2 cellular contexts compared by ENCODE assay signal in the genomic region with DNA sequence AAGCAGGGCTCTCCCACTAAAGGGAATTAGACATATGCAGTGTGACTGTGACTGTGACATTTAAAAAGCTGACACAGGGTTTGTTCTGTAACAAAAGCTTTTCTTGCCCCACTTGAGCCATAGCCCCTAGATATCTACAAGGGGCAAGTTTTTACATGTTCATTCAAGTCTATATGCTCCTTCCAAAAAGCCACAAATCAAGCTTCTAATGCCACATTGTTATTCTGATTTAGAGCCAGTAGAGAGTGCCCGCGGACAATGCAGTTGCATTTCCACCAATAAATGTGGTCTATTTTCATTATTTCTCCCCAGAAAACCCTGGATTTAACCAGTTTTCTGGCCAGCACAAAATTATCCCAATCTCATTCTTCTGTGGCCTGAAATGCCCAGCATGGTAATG.
TF ChIP-seq lines count a peak whose summit lies in the region.

No MANE protein-coding gene starts in this region.

TF ChIP-seq in WTC11, 78 proteins besides CTCF, POLR2A, EP300 and RAD21 (continued from another document):
- TF ChIP-seq, protein P1, sequence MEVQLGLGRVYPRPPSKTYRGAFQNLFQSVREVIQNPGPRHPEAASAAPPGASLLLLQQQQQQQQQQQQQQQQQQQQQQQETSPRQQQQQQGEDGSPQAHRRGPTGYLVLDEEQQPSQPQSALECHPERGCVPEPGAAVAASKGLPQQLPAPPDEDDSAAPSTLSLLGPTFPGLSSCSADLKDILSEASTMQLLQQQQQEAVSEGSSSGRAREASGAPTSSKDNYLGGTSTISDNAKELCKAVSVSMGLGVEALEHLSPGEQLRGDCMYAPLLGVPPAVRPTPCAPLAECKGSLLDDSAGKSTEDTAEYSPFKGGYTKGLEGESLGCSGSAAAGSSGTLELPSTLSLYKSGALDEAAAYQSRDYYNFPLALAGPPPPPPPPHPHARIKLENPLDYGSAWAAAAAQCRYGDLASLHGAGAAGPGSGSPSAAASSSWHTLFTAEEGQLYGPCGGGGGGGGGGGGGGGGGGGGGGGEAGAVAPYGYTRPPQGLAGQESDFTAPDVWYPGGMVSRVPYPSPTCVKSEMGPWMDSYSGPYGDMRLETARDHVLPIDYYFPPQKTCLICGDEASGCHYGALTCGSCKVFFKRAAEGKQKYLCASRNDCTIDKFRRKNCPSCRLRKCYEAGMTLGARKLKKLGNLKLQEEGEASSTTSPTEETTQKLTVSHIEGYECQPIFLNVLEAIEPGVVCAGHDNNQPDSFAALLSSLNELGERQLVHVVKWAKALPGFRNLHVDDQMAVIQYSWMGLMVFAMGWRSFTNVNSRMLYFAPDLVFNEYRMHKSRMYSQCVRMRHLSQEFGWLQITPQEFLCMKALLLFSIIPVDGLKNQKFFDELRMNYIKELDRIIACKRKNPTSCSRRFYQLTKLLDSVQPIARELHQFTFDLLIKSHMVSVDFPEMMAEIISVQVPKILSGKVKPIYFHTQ (CRISPR knock-in tag; IDR thresholded peaks at IDR 0.05) = no peak
- TF ChIP-seq JUN (CRISPR knock-in tag; IDR thresholded peaks at IDR 0.05) (no peak), FOXP1 (CRISPR knock-in tag; IDR thresholded peaks at IDR 0.05; ENCODE audit: borderline replicate concordance) (no peak), KAT7 (CRISPR knock-in tag; IDR thresholded peaks at IDR 0.05; ENCODE audit: borderline replicate concordance) (no peak)
- TF ChIP-seq, protein P2, sequence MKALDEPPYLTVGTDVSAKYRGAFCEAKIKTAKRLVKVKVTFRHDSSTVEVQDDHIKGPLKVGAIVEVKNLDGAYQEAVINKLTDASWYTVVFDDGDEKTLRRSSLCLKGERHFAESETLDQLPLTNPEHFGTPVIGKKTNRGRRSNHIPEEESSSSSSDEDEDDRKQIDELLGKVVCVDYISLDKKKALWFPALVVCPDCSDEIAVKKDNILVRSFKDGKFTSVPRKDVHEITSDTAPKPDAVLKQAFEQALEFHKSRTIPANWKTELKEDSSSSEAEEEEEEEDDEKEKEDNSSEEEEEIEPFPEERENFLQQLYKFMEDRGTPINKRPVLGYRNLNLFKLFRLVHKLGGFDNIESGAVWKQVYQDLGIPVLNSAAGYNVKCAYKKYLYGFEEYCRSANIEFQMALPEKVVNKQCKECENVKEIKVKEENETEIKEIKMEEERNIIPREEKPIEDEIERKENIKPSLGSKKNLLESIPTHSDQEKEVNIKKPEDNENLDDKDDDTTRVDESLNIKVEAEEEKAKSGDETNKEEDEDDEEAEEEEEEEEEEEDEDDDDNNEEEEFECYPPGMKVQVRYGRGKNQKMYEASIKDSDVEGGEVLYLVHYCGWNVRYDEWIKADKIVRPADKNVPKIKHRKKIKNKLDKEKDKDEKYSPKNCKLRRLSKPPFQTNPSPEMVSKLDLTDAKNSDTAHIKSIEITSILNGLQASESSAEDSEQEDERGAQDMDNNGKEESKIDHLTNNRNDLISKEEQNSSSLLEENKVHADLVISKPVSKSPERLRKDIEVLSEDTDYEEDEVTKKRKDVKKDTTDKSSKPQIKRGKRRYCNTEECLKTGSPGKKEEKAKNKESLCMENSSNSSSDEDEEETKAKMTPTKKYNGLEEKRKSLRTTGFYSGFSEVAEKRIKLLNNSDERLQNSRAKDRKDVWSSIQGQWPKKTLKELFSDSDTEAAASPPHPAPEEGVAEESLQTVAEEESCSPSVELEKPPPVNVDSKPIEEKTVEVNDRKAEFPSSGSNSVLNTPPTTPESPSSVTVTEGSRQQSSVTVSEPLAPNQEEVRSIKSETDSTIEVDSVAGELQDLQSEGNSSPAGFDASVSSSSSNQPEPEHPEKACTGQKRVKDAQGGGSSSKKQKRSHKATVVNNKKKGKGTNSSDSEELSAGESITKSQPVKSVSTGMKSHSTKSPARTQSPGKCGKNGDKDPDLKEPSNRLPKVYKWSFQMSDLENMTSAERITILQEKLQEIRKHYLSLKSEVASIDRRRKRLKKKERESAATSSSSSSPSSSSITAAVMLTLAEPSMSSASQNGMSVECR (CRISPR knock-in tag; IDR thresholded peaks at IDR 0.05; ENCODE audit: borderline replicate concordance) = no peak
TF ChIP-seq in WTC11: peak in this region for 0.

TF ChIP-seq in SK-N-SH treated with all-trans-retinoic acid at 6 μM for 48 hours, 23 proteins besides CTCF, POLR2A, EP300 and RAD21 (continued from another document):
- TF ChIP-seq, protein P3, sequence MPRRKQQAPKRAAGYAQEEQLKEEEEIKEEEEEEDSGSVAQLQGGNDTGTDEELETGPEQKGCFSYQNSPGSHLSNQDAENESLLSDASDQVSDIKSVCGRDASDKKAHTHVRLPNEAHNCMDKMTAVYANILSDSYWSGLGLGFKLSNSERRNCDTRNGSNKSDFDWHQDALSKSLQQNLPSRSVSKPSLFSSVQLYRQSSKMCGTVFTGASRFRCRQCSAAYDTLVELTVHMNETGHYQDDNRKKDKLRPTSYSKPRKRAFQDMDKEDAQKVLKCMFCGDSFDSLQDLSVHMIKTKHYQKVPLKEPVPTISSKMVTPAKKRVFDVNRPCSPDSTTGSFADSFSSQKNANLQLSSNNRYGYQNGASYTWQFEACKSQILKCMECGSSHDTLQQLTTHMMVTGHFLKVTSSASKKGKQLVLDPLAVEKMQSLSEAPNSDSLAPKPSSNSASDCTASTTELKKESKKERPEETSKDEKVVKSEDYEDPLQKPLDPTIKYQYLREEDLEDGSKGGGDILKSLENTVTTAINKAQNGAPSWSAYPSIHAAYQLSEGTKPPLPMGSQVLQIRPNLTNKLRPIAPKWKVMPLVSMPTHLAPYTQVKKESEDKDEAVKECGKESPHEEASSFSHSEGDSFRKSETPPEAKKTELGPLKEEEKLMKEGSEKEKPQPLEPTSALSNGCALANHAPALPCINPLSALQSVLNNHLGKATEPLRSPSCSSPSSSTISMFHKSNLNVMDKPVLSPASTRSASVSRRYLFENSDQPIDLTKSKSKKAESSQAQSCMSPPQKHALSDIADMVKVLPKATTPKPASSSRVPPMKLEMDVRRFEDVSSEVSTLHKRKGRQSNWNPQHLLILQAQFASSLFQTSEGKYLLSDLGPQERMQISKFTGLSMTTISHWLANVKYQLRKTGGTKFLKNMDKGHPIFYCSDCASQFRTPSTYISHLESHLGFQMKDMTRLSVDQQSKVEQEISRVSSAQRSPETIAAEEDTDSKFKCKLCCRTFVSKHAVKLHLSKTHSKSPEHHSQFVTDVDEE (CRISPR knock-in tag; IDR thresholded peaks at IDR 0.05) = no peak
- TF ChIP-seq BACH2 (CRISPR knock-in tag; IDR thresholded peaks at IDR 0.05; ENCODE audit: borderline replicate concordance) (no peak), ZC3H10 (CRISPR knock-in tag; IDR thresholded peaks at IDR 0.05) (no peak), ESRRG (CRISPR knock-in tag; IDR thresholded peaks at IDR 0.05) (no peak), ZFP30 (CRISPR knock-in tag; IDR thresholded peaks at IDR 0.05) (no peak), ISL1 (CRISPR knock-in tag; IDR thresholded peaks at IDR 0.05) (no peak), RARB (CRISPR knock-in tag; IDR thresholded peaks at IDR 0.05) (no peak), CSDC2 (CRISPR knock-in tag; IDR thresholded peaks at IDR 0.05) (no peak), ARNTL (CRISPR knock-in tag; IDR thresholded peaks at IDR 0.05; ENCODE audit: borderline replicate concordance, low read depth) (no peak), PPARA (CRISPR knock-in tag; IDR thresholded peaks at IDR 0.05; ENCODE audit: borderline replicate concordance) (no peak), GLIS3 (CRISPR knock-in tag; IDR thresholded peaks at IDR 0.05) (no peak)
- TF ChIP-seq, protein P4, sequence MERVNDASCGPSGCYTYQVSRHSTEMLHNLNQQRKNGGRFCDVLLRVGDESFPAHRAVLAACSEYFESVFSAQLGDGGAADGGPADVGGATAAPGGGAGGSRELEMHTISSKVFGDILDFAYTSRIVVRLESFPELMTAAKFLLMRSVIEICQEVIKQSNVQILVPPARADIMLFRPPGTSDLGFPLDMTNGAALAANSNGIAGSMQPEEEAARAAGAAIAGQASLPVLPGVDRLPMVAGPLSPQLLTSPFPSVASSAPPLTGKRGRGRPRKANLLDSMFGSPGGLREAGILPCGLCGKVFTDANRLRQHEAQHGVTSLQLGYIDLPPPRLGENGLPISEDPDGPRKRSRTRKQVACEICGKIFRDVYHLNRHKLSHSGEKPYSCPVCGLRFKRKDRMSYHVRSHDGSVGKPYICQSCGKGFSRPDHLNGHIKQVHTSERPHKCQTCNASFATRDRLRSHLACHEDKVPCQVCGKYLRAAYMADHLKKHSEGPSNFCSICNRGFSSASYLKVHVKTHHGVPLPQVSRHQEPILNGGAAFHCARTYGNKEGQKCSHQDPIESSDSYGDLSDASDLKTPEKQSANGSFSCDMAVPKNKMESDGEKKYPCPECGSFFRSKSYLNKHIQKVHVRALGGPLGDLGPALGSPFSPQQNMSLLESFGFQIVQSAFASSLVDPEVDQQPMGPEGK (CRISPR knock-in tag; IDR thresholded peaks at IDR 0.05; ENCODE audit: borderline replicate concordance) = no peak
- TF ChIP-seq, protein P5, sequence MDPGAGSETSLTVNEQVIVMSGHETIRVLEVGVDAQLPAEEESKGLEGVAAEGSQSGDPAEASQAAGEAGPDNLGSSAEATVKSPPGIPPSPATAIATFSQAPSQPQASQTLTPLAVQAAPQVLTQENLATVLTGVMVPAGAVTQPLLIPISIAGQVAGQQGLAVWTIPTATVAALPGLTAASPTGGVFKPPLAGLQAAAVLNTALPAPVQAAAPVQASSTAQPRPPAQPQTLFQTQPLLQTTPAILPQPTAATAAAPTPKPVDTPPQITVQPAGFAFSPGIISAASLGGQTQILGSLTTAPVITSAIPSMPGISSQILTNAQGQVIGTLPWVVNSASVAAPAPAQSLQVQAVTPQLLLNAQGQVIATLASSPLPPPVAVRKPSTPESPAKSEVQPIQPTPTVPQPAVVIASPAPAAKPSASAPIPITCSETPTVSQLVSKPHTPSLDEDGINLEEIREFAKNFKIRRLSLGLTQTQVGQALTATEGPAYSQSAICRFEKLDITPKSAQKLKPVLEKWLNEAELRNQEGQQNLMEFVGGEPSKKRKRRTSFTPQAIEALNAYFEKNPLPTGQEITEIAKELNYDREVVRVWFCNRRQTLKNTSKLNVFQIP (CRISPR knock-in tag; IDR thresholded peaks at IDR 0.05; ENCODE audit: borderline replicate concordance, low read depth) = no peak
- TF ChIP-seq, protein P6, sequence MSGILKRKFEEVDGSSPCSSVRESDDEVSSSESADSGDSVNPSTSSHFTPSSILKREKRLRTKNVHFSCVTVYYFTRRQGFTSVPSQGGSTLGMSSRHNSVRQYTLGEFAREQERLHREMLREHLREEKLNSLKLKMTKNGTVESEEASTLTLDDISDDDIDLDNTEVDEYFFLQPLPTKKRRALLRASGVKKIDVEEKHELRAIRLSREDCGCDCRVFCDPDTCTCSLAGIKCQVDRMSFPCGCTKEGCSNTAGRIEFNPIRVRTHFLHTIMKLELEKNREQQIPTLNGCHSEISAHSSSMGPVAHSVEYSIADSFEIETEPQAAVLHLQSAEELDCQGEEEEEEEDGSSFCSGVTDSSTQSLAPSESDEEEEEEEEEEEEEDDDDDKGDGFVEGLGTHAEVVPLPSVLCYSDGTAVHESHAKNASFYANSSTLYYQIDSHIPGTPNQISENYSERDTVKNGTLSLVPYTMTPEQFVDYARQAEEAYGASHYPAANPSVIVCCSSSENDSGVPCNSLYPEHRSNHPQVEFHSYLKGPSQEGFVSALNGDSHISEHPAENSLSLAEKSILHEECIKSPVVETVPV (CRISPR knock-in tag; IDR thresholded peaks at IDR 0.05) = no peak
- TF ChIP-seq, protein P7, sequence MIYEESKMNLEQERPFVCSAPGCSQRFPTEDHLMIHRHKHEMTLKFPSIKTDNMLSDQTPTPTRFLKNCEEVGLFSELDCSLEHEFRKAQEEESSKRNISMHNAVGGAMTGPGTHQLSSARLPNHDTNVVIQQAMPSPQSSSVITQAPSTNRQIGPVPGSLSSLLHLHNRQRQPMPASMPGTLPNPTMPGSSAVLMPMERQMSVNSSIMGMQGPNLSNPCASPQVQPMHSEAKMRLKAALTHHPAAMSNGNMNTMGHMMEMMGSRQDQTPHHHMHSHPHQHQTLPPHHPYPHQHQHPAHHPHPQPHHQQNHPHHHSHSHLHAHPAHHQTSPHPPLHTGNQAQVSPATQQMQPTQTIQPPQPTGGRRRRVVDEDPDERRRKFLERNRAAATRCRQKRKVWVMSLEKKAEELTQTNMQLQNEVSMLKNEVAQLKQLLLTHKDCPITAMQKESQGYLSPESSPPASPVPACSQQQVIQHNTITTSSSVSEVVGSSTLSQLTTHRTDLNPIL (CRISPR knock-in tag; IDR thresholded peaks at IDR 0.05; ENCODE audit: low read depth) = no peak
